1 cellular context compared by ENCODE assay signal in the genomic region with DNA sequence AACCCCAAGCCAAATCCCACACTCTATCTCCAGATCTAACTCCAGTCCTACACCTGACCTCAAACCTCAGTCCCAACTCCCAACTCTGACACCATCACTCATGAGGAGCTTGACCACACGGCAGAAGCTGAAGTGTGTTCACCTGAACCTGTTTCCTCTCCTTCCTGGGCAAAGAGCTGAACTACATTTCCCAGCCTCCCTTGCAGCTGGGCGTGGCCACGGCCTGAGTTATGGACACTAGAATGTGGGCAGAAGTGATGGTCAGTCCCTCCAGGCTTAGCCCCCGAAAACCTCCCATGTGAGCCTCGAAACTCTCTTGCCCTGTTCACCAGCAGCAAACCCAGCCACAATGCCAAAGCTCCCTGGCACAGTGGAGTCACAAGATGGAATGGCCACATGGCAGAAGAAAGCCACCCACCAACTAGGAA.
A peak's percentile ranks its signal among the peaks of the same experiment; 100 is the strongest.
TF ChIP-seq lines count a peak whose summit lies in the region.

No MANE protein-coding gene starts in this region.

TF ChIP-seq in HepG2, 621 proteins besides CTCF, POLR2A, EP300 and RAD21 (continued from another document):
- TF ChIP-seq, protein P1, sequence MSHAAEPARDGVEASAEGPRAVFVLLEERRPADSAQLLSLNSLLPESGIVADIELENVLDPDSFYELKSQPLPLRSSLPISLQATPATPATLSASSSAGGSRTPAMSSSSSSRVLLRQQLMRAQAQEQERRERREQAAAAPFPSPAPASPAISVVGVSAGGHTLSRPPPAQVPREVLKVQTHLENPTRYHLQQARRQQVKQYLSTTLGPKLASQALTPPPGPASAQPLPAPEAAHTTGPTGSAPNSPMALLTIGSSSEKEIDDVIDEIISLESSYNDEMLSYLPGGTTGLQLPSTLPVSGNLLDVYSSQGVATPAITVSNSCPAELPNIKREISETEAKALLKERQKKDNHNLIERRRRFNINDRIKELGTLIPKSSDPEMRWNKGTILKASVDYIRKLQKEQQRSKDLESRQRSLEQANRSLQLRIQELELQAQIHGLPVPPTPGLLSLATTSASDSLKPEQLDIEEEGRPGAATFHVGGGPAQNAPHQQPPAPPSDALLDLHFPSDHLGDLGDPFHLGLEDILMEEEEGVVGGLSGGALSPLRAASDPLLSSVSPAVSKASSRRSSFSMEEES (CRISPR knock-in tag; IDR thresholded peaks at IDR 0.05): no peak
- TF ChIP-seq FOXK1 (CRISPR knock-in tag; IDR thresholded peaks at IDR 0.05; ENCODE audit: borderline replicate concordance, low read depth) (no peak), ZNF616 (CRISPR knock-in tag; IDR thresholded peaks at IDR 0.05; ENCODE audit: low read depth) (no peak), THAP11 (CRISPR knock-in tag; IDR thresholded peaks at IDR 0.05) (peak; percentile 97), SPEN (CRISPR knock-in tag; IDR thresholded peaks at IDR 0.05; ENCODE audit: low read depth) (no peak), IRF2 (CRISPR knock-in tag; IDR thresholded peaks at IDR 0.05) (0 out of 2 replicates have a peak, but pooled peaks have one; percentile 32), PAX8 (CRISPR knock-in tag; IDR thresholded peaks at IDR 0.05; ENCODE audit: borderline replicate concordance) (no peak)
- TF ChIP-seq, protein P2, sequence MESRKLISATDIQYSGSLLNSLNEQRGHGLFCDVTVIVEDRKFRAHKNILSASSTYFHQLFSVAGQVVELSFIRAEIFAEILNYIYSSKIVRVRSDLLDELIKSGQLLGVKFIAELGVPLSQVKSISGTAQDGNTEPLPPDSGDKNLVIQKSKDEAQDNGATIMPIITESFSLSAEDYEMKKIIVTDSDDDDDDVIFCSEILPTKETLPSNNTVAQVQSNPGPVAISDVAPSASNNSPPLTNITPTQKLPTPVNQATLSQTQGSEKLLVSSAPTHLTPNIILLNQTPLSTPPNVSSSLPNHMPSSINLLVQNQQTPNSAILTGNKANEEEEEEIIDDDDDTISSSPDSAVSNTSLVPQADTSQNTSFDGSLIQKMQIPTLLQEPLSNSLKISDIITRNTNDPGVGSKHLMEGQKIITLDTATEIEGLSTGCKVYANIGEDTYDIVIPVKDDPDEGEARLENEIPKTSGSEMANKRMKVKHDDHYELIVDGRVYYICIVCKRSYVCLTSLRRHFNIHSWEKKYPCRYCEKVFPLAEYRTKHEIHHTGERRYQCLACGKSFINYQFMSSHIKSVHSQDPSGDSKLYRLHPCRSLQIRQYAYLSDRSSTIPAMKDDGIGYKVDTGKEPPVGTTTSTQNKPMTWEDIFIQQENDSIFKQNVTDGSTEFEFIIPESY (CRISPR knock-in tag; IDR thresholded peaks at IDR 0.05): no peak
- TF ChIP-seq, protein P3, sequence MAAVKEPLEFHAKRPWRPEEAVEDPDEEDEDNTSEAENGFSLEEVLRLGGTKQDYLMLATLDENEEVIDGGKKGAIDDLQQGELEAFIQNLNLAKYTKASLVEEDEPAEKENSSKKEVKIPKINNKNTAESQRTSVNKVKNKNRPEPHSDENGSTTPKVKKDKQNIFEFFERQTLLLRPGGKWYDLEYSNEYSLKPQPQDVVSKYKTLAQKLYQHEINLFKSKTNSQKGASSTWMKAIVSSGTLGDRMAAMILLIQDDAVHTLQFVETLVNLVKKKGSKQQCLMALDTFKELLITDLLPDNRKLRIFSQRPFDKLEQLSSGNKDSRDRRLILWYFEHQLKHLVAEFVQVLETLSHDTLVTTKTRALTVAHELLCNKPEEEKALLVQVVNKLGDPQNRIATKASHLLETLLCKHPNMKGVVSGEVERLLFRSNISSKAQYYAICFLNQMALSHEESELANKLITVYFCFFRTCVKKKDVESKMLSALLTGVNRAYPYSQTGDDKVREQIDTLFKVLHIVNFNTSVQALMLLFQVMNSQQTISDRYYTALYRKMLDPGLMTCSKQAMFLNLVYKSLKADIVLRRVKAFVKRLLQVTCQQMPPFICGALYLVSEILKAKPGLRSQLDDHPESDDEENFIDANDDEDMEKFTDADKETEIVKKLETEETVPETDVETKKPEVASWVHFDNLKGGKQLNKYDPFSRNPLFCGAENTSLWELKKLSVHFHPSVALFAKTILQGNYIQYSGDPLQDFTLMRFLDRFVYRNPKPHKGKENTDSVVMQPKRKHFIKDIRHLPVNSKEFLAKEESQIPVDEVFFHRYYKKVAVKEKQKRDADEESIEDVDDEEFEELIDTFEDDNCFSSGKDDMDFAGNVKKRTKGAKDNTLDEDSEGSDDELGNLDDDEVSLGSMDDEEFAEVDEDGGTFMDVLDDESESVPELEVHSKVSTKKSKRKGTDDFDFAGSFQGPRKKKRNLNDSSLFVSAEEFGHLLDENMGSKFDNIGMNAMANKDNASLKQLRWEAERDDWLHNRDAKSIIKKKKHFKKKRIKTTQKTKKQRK (IDR thresholded peaks at IDR 0.05; ENCODE audit: low read length): no peak
TF ChIP-seq in HepG2: peak in this region for 10.
